25 cellular contexts compared by ENCODE assay signal in the genomic region with DNA sequence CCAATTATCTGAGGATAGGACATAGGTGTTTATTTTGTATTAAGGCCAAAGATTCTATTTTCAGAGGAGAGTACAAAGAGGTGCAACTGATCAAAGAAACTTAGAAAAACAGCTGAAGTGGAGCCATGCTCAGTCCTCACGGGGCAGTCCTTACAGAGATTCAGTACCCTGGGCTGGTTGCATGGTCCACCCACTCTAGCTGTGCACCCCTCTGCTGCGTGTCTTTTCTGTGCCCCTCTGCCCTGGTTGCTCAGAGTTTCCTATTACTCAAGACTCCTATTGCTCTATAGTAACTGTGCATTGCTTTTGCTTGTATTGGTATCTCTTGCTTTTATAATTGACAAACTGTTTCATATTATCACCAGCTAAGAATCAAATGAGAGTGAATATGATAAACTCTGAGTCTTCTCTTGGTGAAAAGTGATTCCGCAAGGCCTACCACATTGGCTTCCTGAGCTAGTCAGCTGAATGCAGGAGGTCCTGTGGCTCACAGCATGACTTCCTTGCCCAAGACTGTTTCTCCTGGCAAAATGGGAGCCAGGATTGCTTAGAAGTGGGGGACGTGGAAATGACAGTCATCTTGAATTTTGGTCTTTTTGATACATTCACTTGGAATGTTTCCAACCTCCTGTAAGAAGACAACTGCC.
A peak's percentile ranks its signal among the peaks of the same experiment; 100 is the strongest.
DNase-seq lines count a peak whose midpoint lies in the region; ATAC-seq and TF ChIP-seq lines count a peak whose summit lies in the region.
"Had no signal": no experiment of that assay in that cellular context is flagged by ENCODE, and none has a peak within 500 bp of the region (broad histone marks: within the 10 kb centered on the region; RNA-seq: fewer than 3 reads in every experiment).

No MANE protein-coding gene starts in this region.

- H3K27ac ChIP-seq in A673 (ENCODE audit: low read depth, low read length, poor library complexity, severe bottlenecking), result no peak overlapping the region
- H3K27ac ChIP-seq in CD4-positive, alpha-beta T cell (ENCODE audit: low read depth, low read length), result peak overlapping the region; percentile 5
- no peak overlapping the region for H3K27ac ChIP-seq in naive thymus-derived CD4-positive, alpha-beta T cell (ENCODE audit: low read depth, low read length)
- H3K27ac ChIP-seq: foreskin keratinocyte, hepatocyte, lower lobe of right lung, tibial artery had no signal

- no peak for TF ChIP-seq CTCF in A673 (conservative IDR thresholded peaks at IDR 0.05; ENCODE audit: low read depth, low read length)
- TF ChIP-seq CTCF in CD4-positive, alpha-beta T cell (IDR thresholded peaks at IDR 0.05), result no peak

- peaks cover 8% of the 10 kb centered on the region for H3K9me3 Mint-ChIP-seq in CD4-positive, alpha-beta T cell
- peaks cover 8% of the 10 kb centered on the region for H3K9me3 Mint-ChIP-seq in activated CD8-positive, alpha-beta T cell treated with anti-CD3 and anti-CD28 coated beads, Interleukin-2, amount 10 ng/mL, durations not matched to agents 7 days and 5 days (ENCODE audit: insufficient read depth)
- H3K9me3 Mint-ChIP-seq in naive thymus-derived CD4-positive, alpha-beta T cell, result peaks cover 3 to 17% (median 9%) of the 10 kb centered on the region in 11 donors

- H3K27me3 Mint-ChIP-seq in CD4-positive, alpha-beta T cell, result no peaks in the 10 kb centered on the region
- no peaks in the 10 kb centered on the region for H3K27me3 Mint-ChIP-seq in activated CD8-positive, alpha-beta T cell treated with anti-CD3 and anti-CD28 coated beads, Interleukin-2, amount 10 ng/mL, durations not matched to agents 7 days and 5 days (ENCODE audit: low read depth)
- H3K27me3 Mint-ChIP-seq in naive thymus-derived CD4-positive, alpha-beta T cell, result no peaks in the 10 kb centered on the region

- POLR2A ChIA-PET in A673 (lab: Charles Lee; ENCODE audit: low non-redundant PET), result no interaction called here
- POLR2A ChIA-PET in CD4-positive, alpha-beta T cell (lab: Charles Lee), result interaction anchor here (1.5 to 1.8 kb wide), 2 partner anchors 20 to 37 kb away, joined by 3 to 10 read pairs; no protein-coding TSS in a partner anchor
- POLR2A ChIA-PET in activated CD8-positive, alpha-beta T cell treated with anti-CD3 and anti-CD28 coated beads, Interleukin-2, amount 10 ng/mL, durations not matched to agents 7 days and 5 days (lab: Charles Lee), result interaction anchor here (1.1 kb wide), 1 partner anchor 20 kb away, joined by 5 read pairs; no protein-coding TSS in a partner anchor
- POLR2A ChIA-PET in naive thymus-derived CD4-positive, alpha-beta T cell (lab: Charles Lee), result interaction anchor here (0.8 to 1.2 kb wide), 3 partner anchors 17 to 39 kb away, joined by 3 read pairs; no protein-coding TSS in a partner anchor

- no peak overlapping the region for H3K4me3 ChIP-seq in A673 (ENCODE audit: low read depth, low read length, poor library complexity, severe bottlenecking)
- no peak overlapping the region for H3K4me3 ChIP-seq in naive thymus-derived CD4-positive, alpha-beta T cell (ENCODE audit: low read length)
- H3K4me3 ChIP-seq: hepatocyte, lower lobe of right lung, MG63, spleen, tibial artery had no signal

- CTCF ChIA-PET in A673 (lab: Charles Lee), result no interaction called here
- CTCF ChIA-PET in CD4-positive, alpha-beta T cell (lab: Charles Lee), result interaction anchor here (1.1 kb wide), 1 partner anchor 85 kb away, joined by 3 read pairs; no protein-coding TSS in a partner anchor
- CTCF ChIA-PET in activated CD8-positive, alpha-beta T cell treated with anti-CD3 and anti-CD28 coated beads, Interleukin-2, amount 10 ng/mL, durations not matched to agents 7 days and 5 days (lab: Charles Lee), result interaction anchor here (1.0 to 1.4 kb wide), 2 partner anchors 15 to 84 kb away, joined by 3 read pairs; no protein-coding TSS in a partner anchor
- CTCF ChIA-PET in naive thymus-derived CD4-positive, alpha-beta T cell (lab: Charles Lee), result no interaction called here

- no peaks in the 10 kb centered on the region for H3K27me3 ChIP-seq in A673 (replicated peaks; ENCODE audit: insufficient read depth, low read depth, low read length, poor library complexity)
- H3K27me3 ChIP-seq in CD4-positive, alpha-beta T cell (ENCODE audit: control insufficient read depth, insufficient read depth, low read length), result no peaks in the 10 kb centered on the region
- no peaks in the 10 kb centered on the region for H3K27me3 ChIP-seq in naive thymus-derived CD4-positive, alpha-beta T cell (ENCODE audit: control insufficient read depth in 2 of 2, insufficient read depth in 2 of 2, low read length in 2 of 2)
- H3K27me3 ChIP-seq: foreskin keratinocyte, hepatocyte, MG63, spleen, tibial artery had no signal

- intact Hi-C loops in A673 (cut with micrococcal nuclease; ENCODE audit: unreplicated experiment) (no loop called here), left colon (cut with DNase I, micrococcal nuclease) (no loop called here)
- intact Hi-C loops in CD4-positive, alpha-beta T cell (cut with DNase I, micrococcal nuclease), result no loop called here
- intact Hi-C loops in naive thymus-derived CD4-positive, alpha-beta T cell (cut with micrococcal nuclease), result no loop called here

- BruUV-seq in A673 (replicated peaks; lab: Mats Ljungman, UMichigan), result no TSS peak

- DNase-seq in A673 (ENCODE audit: low spot score) (peak; percentile 55), NCI-H510A treated with DMSO at 0.1 percent for 48 hours (lab: John Stamatoyannopoulos, UW) (no peak), left colon (no peak)
- no peak for DNase-seq in CD4-positive, alpha-beta T cell
- peak; percentile 40 for DNase-seq in activated CD8-positive, alpha-beta T cell treated with anti-CD3 and anti-CD28 coated beads, Interleukin-2, amount 10 ng/mL, durations not matched to agents 7 days and 5 days
- DNase-seq in naive thymus-derived CD4-positive, alpha-beta T cell, result no peak
- DNase-seq: activated CD4-positive, CD25-positive, alpha-beta regulatory T cell treated with anti-CD3 and anti-CD28 coated beads, Interleukin-2, amount 50 U/mL, for 72 hours; activated naive CD4-positive, alpha-beta T cell treated with anti-CD3 and anti-CD28 coated beads for 36 hours; DMS79 treated with DMSO at 0.1 percent for 48 hours; effector CD4-positive, alpha-beta T cell; foreskin keratinocyte; lower lobe of right lung; MG63; NCI-H1417; NCI-H524 treated with DMSO at 0.1 percent for 48 hours; occipital lobe; RPMI8226; SK-N-SH; spleen; stimulated activated CD4-positive, alpha-beta T cell treated with anti-CD3 and anti-CD28 coated beads, Interleukin-4, amount 100 ng/mL, for 1 hour; stimulated activated naive CD4-positive, alpha-beta T cell treated with Interleukin-2 at 50 U/mL for 16 hours; tibial artery had no signal

- peaks cover 4% of the 10 kb centered on the region for H3K36me3 Mint-ChIP-seq in CD4-positive, alpha-beta T cell (ENCODE audit: low read depth)
- peaks cover 6% of the 10 kb centered on the region for H3K36me3 Mint-ChIP-seq in activated CD8-positive, alpha-beta T cell treated with anti-CD3 and anti-CD28 coated beads, Interleukin-2, amount 10 ng/mL, durations not matched to agents 7 days and 5 days (ENCODE audit: low read depth)
- H3K36me3 Mint-ChIP-seq in naive thymus-derived CD4-positive, alpha-beta T cell, result peaks cover 0 to 15% (median 7%) of the 10 kb centered on the region in 5 donors

- H3K4me1 Mint-ChIP-seq in CD4-positive, alpha-beta T cell (ENCODE audit: low read depth), result peaks cover 41% of the 10 kb centered on the region
- H3K4me1 Mint-ChIP-seq in activated CD8-positive, alpha-beta T cell treated with anti-CD3 and anti-CD28 coated beads, Interleukin-2, amount 10 ng/mL, durations not matched to agents 7 days and 5 days (ENCODE audit: low read depth), result peaks cover 23% of the 10 kb centered on the region
- peaks cover 9 to 32% (median 28%) of the 10 kb centered on the region in 7 donors for H3K4me1 Mint-ChIP-seq in naive thymus-derived CD4-positive, alpha-beta T cell

- ATAC-seq in CD4-positive, alpha-beta T cell (ENCODE audit: poor library complexity), result peak; percentile 51
- ATAC-seq in activated CD8-positive, alpha-beta T cell treated with anti-CD3 and anti-CD28 coated beads, Interleukin-2, amount 10 ng/mL, durations not matched to agents 7 days and 5 days, result peak; percentile 61
- no peak for ATAC-seq in naive thymus-derived CD4-positive, alpha-beta T cell
- ATAC-seq in left colon, result no peak
- ATAC-seq in HG02571 (IDR thresholded peaks at IDR 0.05; ENCODE audit: unreplicated experiment), result no peak
- ATAC-seq: foreskin keratinocyte, HCT116, lower lobe of right lung had no signal

- H3K27ac Mint-ChIP-seq in CD4-positive, alpha-beta T cell, result peak overlapping the region; percentile 81
- H3K27ac Mint-ChIP-seq in activated CD8-positive, alpha-beta T cell treated with anti-CD3 and anti-CD28 coated beads, Interleukin-2, amount 10 ng/mL, durations not matched to agents 7 days and 5 days, result peak overlapping the region; percentile 65
- peak overlapping the region in 8 of 9 donors; percentile 7 to 85 (median 72) for H3K27ac Mint-ChIP-seq in naive thymus-derived CD4-positive, alpha-beta T cell

- no peaks in the 10 kb centered on the region for H3K36me3 ChIP-seq in A673 (ENCODE audit: insufficient read depth, low read length, poor library complexity, severe bottlenecking)
- H3K36me3 ChIP-seq in naive thymus-derived CD4-positive, alpha-beta T cell (ENCODE audit: control insufficient read depth in 2 of 3, insufficient read depth in 3 of 3, low read length in 3 of 3), result no peaks in the 10 kb centered on the region
- H3K36me3 ChIP-seq: lower lobe of right lung, MG63, spleen, tibial artery had no signal

- peak overlapping the region; percentile 11 for H3K4me3 Mint-ChIP-seq in CD4-positive, alpha-beta T cell
- no peak overlapping the region for H3K4me3 Mint-ChIP-seq in activated CD8-positive, alpha-beta T cell treated with anti-CD3 and anti-CD28 coated beads, Interleukin-2, amount 10 ng/mL, durations not matched to agents 7 days and 5 days
- H3K4me3 Mint-ChIP-seq in naive thymus-derived CD4-positive, alpha-beta T cell, result no peak overlapping the region
- H3K4me3 Mint-ChIP-seq: activated naive CD4-positive, alpha-beta T cell treated with anti-CD3 and anti-CD28 coated beads for 36 hours had no signal

- peaks cover 6% of the 10 kb centered on the region for H3K4me1 ChIP-seq in A673 (ENCODE audit: insufficient read depth, low read length, poor library complexity, severe bottlenecking)
- peaks cover 10 to 13% of the 10 kb centered on the region in 2 donors for H3K4me1 ChIP-seq in naive thymus-derived CD4-positive, alpha-beta T cell (ENCODE audit: control insufficient read depth in 2 of 2, insufficient read depth in 2 of 2, low read length in 2 of 2)
- H3K4me1 ChIP-seq: foreskin keratinocyte, lower lobe of right lung, tibial artery had no signal

- no peaks in the 10 kb centered on the region for H3K9me3 ChIP-seq in A673 (ENCODE audit: low read depth, low read length, poor library complexity, severe bottlenecking)
- peaks cover 3% of the 10 kb centered on the region for H3K9me3 ChIP-seq in CD4-positive, alpha-beta T cell (ENCODE audit: control insufficient read depth, low read length)
- no peaks in the 10 kb centered on the region for H3K9me3 ChIP-seq in naive thymus-derived CD4-positive, alpha-beta T cell (ENCODE audit: control insufficient read depth in 2 of 3, low read length in 3 of 3)
- H3K9me3 ChIP-seq: lower lobe of right lung, MG63, SK-N-SH had no signal

Comparison
In these comparisons a context has a peak if more than half of its experiments do, and no peak if none do; other contexts are left out.
1. DNase-seq: peak in A673 (single experiment) and activated CD8-positive, alpha-beta T cell treated with anti-CD3 and anti-CD28 coated beads, Interleukin-2, amount 10 ng/mL, durations not matched to agents 7 days and 5 days (single experiment); none in CD4-positive, alpha-beta T cell (0 of 10), naive thymus-derived CD4-positive, alpha-beta T cell (0 of 9), NCI-H510A treated with DMSO at 0.1 percent for 48 hours (single experiment) and left colon (0 of 2).
2. ATAC-seq: peak in CD4-positive, alpha-beta T cell (single experiment) and activated CD8-positive, alpha-beta T cell treated with anti-CD3 and anti-CD28 coated beads, Interleukin-2, amount 10 ng/mL, durations not matched to agents 7 days and 5 days (single experiment); none in naive thymus-derived CD4-positive, alpha-beta T cell (single experiment), left colon (single experiment) and HG02571 (single experiment).
3. CTCF ChIA-PET loops: an anchor here in CD4-positive, alpha-beta T cell (1.1 kb wide) and activated CD8-positive, alpha-beta T cell treated with anti-CD3 and anti-CD28 coated beads, Interleukin-2, amount 10 ng/mL, durations not matched to agents 7 days and 5 days (1.0 to 1.4 kb wide); none called in A673 and naive thymus-derived CD4-positive, alpha-beta T cell.
4. Peak in every context shown above with its lines, with median percentiles within 50 percentile points of each other: H3K27ac Mint-ChIP-seq.